ENCODE assay signal across 19 cellular contexts in genomic region chr7:157235357-157236018, GRCh38.
DNase-seq lines count a peak whose midpoint lies in the region; ATAC-seq, FAIRE-seq and TF ChIP-seq lines count a peak whose summit lies in the region.
"Had no signal": no experiment of that assay in that cellular context is flagged by ENCODE, and none has a peak within 500 bp of the region (broad histone marks: within the 10 kb centered on the region; RNA-seq: fewer than 3 reads in every experiment).

No MANE protein-coding gene starts in this region.

- H3K79me2 ChIP-seq in fibroblast of lung (ENCODE audit: control insufficient read depth, insufficient read depth, low read length), result no peaks in the 10 kb centered on the region

- H4K20me1 ChIP-seq in fibroblast of lung (ENCODE audit: control insufficient read depth, extremely low read depth, insufficient read depth, low read length), result no peaks in the 10 kb centered on the region

- H3K36me3 ChIP-seq in fibroblast of lung (ENCODE audit: control insufficient read depth, insufficient read depth, low read length) (no peaks in the 10 kb centered on the region), stomach (peaks cover 14 to 91% (median 78%) of the 10 kb centered on the region in 4 donors)

- H3K4me1 ChIP-seq in fibroblast of lung (ENCODE audit: control insufficient read depth, extremely low read depth, insufficient read depth, low read length), result no peaks in the 10 kb centered on the region
- no peaks in the 10 kb centered on the region for H3K4me1 ChIP-seq in stomach
- H3K4me1 ChIP-seq: ascending aorta, esophagus squamous epithelium, spleen, transverse colon had no signal

- H2AFZ ChIP-seq in fibroblast of lung (ENCODE audit: low read length), result no peak overlapping the region

- FAIRE-seq in GM12892 (lab: Jason Lieb, UNC), result no peak

- H3K27me3 ChIP-seq in fibroblast of lung (ENCODE audit: control insufficient read depth, insufficient read depth, low read length) (no peaks in the 10 kb centered on the region), stomach (no peaks in the 10 kb centered on the region)
- H3K27me3 ChIP-seq: ascending aorta, dorsolateral prefrontal cortex, esophagus squamous epithelium, MG63, spleen, transverse colon had no signal

- intact Hi-C loops in stomach (cut with DNase I; ENCODE audit: low total_unique reads), result no loop called here

- peak; percentile 83 for DNase-seq in HCEC 1CT
- DNase-seq in fibroblast of lung (ENCODE audit: low read depth in 2 of 2), result peak; percentile 63 to 76
- peak; percentile 15 for DNase-seq in skeletal muscle cell (ENCODE audit: low read depth)
- no peak for DNase-seq in GM12892 (ENCODE audit: insufficient read length)
- no peak for DNase-seq in stomach
- DNase-seq: activated CD4-positive, CD25-positive, alpha-beta regulatory T cell treated with anti-CD3 and anti-CD28 coated beads, Interleukin-2, amount 50 U/mL, for 72 hours; DMS79; dorsolateral prefrontal cortex; esophagus squamous epithelium; left ventricle myocardium inferior; MG63; NCI-H446; spleen; stimulated activated naive B cell treated with anti-CD40 and anti-IgM and Interleukin-4, amounts not matched to agents 10 μg/mL and 1 μg/mL and 100 μg/mL, for 72 hours; T-helper 9 cell; transverse colon had no signal

- 39 to 55% (median 42%) methylated on average over 1 of the region's 1 CpG for WGBS in stomach, 5 donors

- no peak overlapping the region for H3K4me2 ChIP-seq in fibroblast of lung (ENCODE audit: extremely low read depth, insufficient read depth, low read length)

- TF ChIP-seq POLR2A in GM12892 (IDR thresholded peaks at IDR 0.05; ENCODE audit: low read depth, low read length) (no peak), stomach (IDR thresholded peaks at IDR 0.05) (no peak)

- no peak overlapping the region for H3K27ac ChIP-seq in fibroblast of lung (ENCODE audit: insufficient read depth, low read length)
- H3K27ac ChIP-seq in stomach, result no peak overlapping the region
- H3K27ac ChIP-seq: ascending aorta, dorsolateral prefrontal cortex, esophagus squamous epithelium, left ventricle myocardium inferior, spleen, transverse colon had no signal

- TF ChIP-seq EP300 in stomach (IDR thresholded peaks at IDR 0.05), result no peak

- ATAC-seq in SK-N-SH treated with all-trans-retinoic acid at 6 μM for 48 hours, result peak; percentile 82
- no peak for ATAC-seq in HG03095 (IDR thresholded peaks at IDR 0.05; ENCODE audit: unreplicated experiment)
- ATAC-seq: stimulated activated naive B cell treated with anti-CD40 and anti-IgM and Interleukin-4, amounts not matched to agents 10 μg/mL and 1 μg/mL and 100 μg/mL, for 72 hours had no signal

- no peak overlapping the region for H3K9ac ChIP-seq in fibroblast of lung (ENCODE audit: insufficient read depth, low read length)

- no peaks in the 10 kb centered on the region for H3K9me3 ChIP-seq in fibroblast of lung (ENCODE audit: control insufficient read depth, insufficient read depth, low read depth, low read length)
- no peaks in the 10 kb centered on the region for H3K9me3 ChIP-seq in stomach
- H3K9me3 ChIP-seq: ascending aorta, esophagus squamous epithelium, left ventricle myocardium inferior, MG63, spleen, transverse colon had no signal

- H3K4me3 ChIP-seq in fibroblast of lung (replicated peaks in 1 of 4; ENCODE audit: control extremely low read depth in 1 of 4, insufficient read depth in 1 of 4, low read depth in 3 of 4, low read length in 4 of 4) (no peak overlapping the region), skeletal muscle cell (ENCODE audit: low read depth, low read length) (no peak overlapping the region), stomach (no peak overlapping the region)
- H3K4me3 ChIP-seq: ascending aorta, dorsolateral prefrontal cortex, esophagus squamous epithelium, left ventricle myocardium inferior, MG63, spleen, transverse colon had no signal

- TF ChIP-seq CTCF in fibroblast of lung (conservative IDR thresholded peaks at IDR 0.05 in 1 of 2, IDR thresholded peaks at IDR 0.05 in 1 of 2; ENCODE audit: low read depth in 1 of 2, low read length in 2 of 2), result no peak
- TF ChIP-seq CTCF in stomach (IDR thresholded peaks at IDR 0.05), result no peak

TF ChIP-seq in SK-N-SH treated with all-trans-retinoic acid at 6 μM for 48 hours, 23 proteins besides CTCF, POLR2A, EP300 and RAD21:
- TF ChIP-seq ZNF8 (CRISPR knock-in tag; IDR thresholded peaks at IDR 0.05) (no peak), ZNF565 (CRISPR knock-in tag; conservative IDR thresholded peaks at IDR 0.05; ENCODE audit: low read depth) (no peak), PPARA (CRISPR knock-in tag; IDR thresholded peaks at IDR 0.05; ENCODE audit: borderline replicate concordance) (no peak), PATZ1 (CRISPR knock-in tag; IDR thresholded peaks at IDR 0.05; ENCODE audit: borderline replicate concordance) (no peak), ARNTL (CRISPR knock-in tag; IDR thresholded peaks at IDR 0.05; ENCODE audit: borderline replicate concordance, low read depth) (no peak), RARB (CRISPR knock-in tag; IDR thresholded peaks at IDR 0.05) (no peak), ISL1 (CRISPR knock-in tag; IDR thresholded peaks at IDR 0.05) (0 out of 2 replicates have a peak, but pooled peaks have one; percentile 11), CSRNP3 (CRISPR knock-in tag; IDR thresholded peaks at IDR 0.05) (no peak)

Comparison
In these comparisons a context has a peak if more than half of its experiments do, and no peak if none do; other contexts are left out.
1. DNase-seq: peak in HCEC 1CT (single experiment), fibroblast of lung (2 of 2) and skeletal muscle cell (single experiment); none in GM12892 (single experiment) and stomach (single experiment).